Comparison of ENCODE assay signal across 7 cellular contexts in genomic region chr10:11610855-11611247, GRCh38. TPM values are rescaled to one million over a fixed set of nuclear protein-coding genes. Genes with fewer than 3 reads are reported as not detected.
DNase-seq lines count a peak whose midpoint lies in the region; ATAC-seq, FAIRE-seq and TF ChIP-seq lines count a peak whose summit lies in the region.

No MANE protein-coding gene starts in this region.

- peak overlapping the region; percentile 98 for H3K9ac ChIP-seq in iPS-20b (ENCODE audit: low read depth, low read length)

- in situ Hi-C loops in GM13976 (cut with MboI; ENCODE audit: low sequenced_read_pairs, unreplicated experiment): no loop called here
- in situ Hi-C loops in brain microvascular endothelial cell (cut with HindIII; ENCODE audit: low pct_ligation_motif_present, low sequenced_read_pairs): no loop called here

- H3K4me3 ChIP-seq in SJSA1 (peak overlapping the region; percentile 99), brain microvascular endothelial cell (ENCODE audit: low read depth, low read length) (peak overlapping the region; percentile 81), iPS-20b (ENCODE audit: low read length) (peak overlapping the region; percentile 100), small intestine (ENCODE audit: low read depth in 1 of 2, low read length in 2 of 2) (peak overlapping the region; percentile 96 to 98)

- no peak for FAIRE-seq in small intestine (lab: Jason Lieb, UNC)

- WGBS in small intestine, 3 donors: 0 to 2% (median 1%) methylated on average over 24 to 40 of the region's 40 CpGs

- H3K27me3 ChIP-seq in SJSA1 (replicated peaks) (no peaks in the 10 kb centered on the region), brain microvascular endothelial cell (replicated peaks) (no peaks in the 10 kb centered on the region), iPS-20b (ENCODE audit: insufficient read depth, low read length) (peaks cover 14% of the 10 kb centered on the region), small intestine (ENCODE audit: control insufficient read depth in 2 of 2, insufficient read depth in 2 of 2, low read length in 2 of 2) (no peaks in the 10 kb centered on the region)

- peaks cover 6% of the 10 kb centered on the region for H3K36me3 ChIP-seq in SJSA1
- H3K36me3 ChIP-seq in brain microvascular endothelial cell (replicated peaks): no peaks in the 10 kb centered on the region
- no peaks in the 10 kb centered on the region for H3K36me3 ChIP-seq in iPS-20b (ENCODE audit: insufficient read depth, low read depth, low read length)
- H3K36me3 ChIP-seq in small intestine (ENCODE audit: control insufficient read depth in 2 of 2, insufficient read depth in 2 of 2, low read length in 2 of 2): no peaks in the 10 kb centered on the region

- no peaks in the 10 kb centered on the region for H3K9me3 ChIP-seq in SJSA1 (replicated peaks)
- no peaks in the 10 kb centered on the region for H3K9me3 ChIP-seq in iPS-20b (ENCODE audit: insufficient read depth, low read depth, low read length)
- H3K9me3 ChIP-seq in small intestine (ENCODE audit: control insufficient read depth, low read depth): no peaks in the 10 kb centered on the region

- DNase-seq in GM13976 (ENCODE audit: low spot score) (peak; percentile 35), SJSA1 (ENCODE audit: low read depth in 1 of 2, low spot score in 2 of 2) (peak in 1 of 2 experiments; percentile 33), brain microvascular endothelial cell (peak; percentile 23), small intestine (no peak), DMS153 (lab: John Stamatoyannopoulos, UW) (no peak)

- H3K27ac ChIP-seq in SJSA1 (peak overlapping the region; percentile 65), brain microvascular endothelial cell (peak overlapping the region; percentile 50), iPS-20b (ENCODE audit: low read length) (peak overlapping the region; percentile 86), small intestine (ENCODE audit: low read depth in 1 of 2, low read length in 1 of 2) (peak overlapping the region; percentile 94)

- peaks cover 7% of the 10 kb centered on the region for H3K4me1 ChIP-seq in SJSA1 (replicated peaks)
- peaks cover 23% of the 10 kb centered on the region for H3K4me1 ChIP-seq in iPS-20b (ENCODE audit: insufficient read depth, low read length)
- H3K4me1 ChIP-seq in small intestine (ENCODE audit: control insufficient read depth in 2 of 2, insufficient read depth in 1 of 2, low read depth in 1 of 2, low read length in 1 of 2): peaks cover 6 to 12% of the 10 kb centered on the region in 2 donors

- TF ChIP-seq CTCF in GM13976 (IDR thresholded peaks at IDR 0.05; ENCODE audit: borderline replicate concordance, control extremely low read depth, extremely low read depth, insufficient read depth, missing control alignments) (no peak), brain microvascular endothelial cell (IDR thresholded peaks at IDR 0.05; ENCODE audit: low read depth, low read length, missing control alignments) (no peak)

- ATAC-seq in HG02852 (IDR thresholded peaks at IDR 0.05; ENCODE audit: unreplicated experiment): peak; percentile 13

RNA-seq across cellular contexts. Expression of gene USP6NL, which starts 0.6 kb away (rescaled TPM):
- total RNA-seq in SJSA1 (2014; rRNA removed; shearing (Covaris generic)): 8.1 and 11.5 TPM in 2 replicates
- 1 to 10 TPM; 4.1 to 7.7 (median 5.4) TPM for polyA plus RNA-seq in small intestine

Comparison
In these comparisons a context has a peak if more than half of its experiments do, and no peak if none do; other contexts are left out.
1. DNase-seq: peak in GM13976 (single experiment) and brain microvascular endothelial cell (single experiment); none in small intestine (single experiment) and DMS153 (single experiment).
2. Peak in every context shown above with its lines, with median percentiles within 50 percentile points of each other: H3K27ac ChIP-seq and H3K4me3 ChIP-seq.